Comparison of ENCODE assay signal across 8 cellular contexts in the genomic region with DNA sequence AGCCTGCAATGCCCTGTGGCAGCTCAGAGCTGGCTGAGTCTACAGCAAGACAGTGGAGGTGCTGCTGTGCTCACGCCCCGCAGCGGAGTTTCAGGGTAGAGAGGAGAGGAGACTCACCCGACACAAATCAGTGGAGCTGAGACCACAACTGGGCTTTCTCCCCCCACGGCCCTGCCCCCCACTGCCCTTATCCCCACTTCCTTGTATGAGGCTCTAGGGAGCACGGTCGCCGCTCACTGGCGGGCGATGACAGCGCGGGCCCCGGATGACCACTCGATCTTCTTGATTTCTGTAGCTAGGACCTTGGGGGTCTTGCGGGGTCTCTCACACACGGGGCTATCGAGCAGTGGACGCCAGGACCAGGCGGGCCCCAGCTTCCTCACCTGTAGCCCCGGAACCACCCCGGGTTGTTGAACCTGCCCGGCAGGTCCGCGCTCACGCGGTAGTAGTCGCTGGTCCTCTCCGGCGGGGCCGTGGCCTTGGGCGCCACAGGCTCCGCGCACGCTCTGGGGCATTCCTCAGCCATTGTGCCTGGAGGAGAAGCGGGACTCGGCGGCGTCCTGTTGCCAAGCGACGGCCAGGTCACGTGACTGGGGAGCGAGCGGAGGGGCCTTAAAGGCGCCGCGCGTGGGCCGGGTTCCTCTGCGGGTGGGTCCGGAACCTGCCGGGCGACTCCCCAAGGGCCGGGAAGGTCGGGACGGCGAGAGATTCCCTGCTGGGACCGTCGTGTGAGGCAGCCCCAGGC. TPM values are rescaled to one million over a fixed set of nuclear protein-coding genes. Genes with fewer than 3 reads are reported as not detected.
DNase-seq lines count a peak whose midpoint lies in the region; ATAC-seq and TF ChIP-seq lines count a peak whose summit lies in the region.

No MANE protein-coding gene starts in this region.

- H3K4me3 Mint-ChIP-seq in activated CD4-positive, alpha-beta T cell treated with anti-CD3 and anti-CD28 coated beads, Interleukin-2, amount 10 ng/mL, durations not matched to agents 24 days and 14 days = peak overlapping the region; percentile 95

- peaks cover 8% of the 10 kb centered on the region for H3K27me3 Mint-ChIP-seq in activated CD4-positive, alpha-beta T cell treated with anti-CD3 and anti-CD28 coated beads, Interleukin-2, amount 10 ng/mL, durations not matched to agents 24 days and 14 days

- no peaks in the 10 kb centered on the region for H3K9me3 Mint-ChIP-seq in activated CD4-positive, alpha-beta T cell treated with anti-CD3 and anti-CD28 coated beads, Interleukin-2, amount 10 ng/mL, durations not matched to agents 24 days and 14 days

- DNase-seq in GM10248 (ENCODE audit: extremely low spot score) (peak; percentile 90), NCI-H446 treated with DMSO at 0.1 percent for 48 hours (lab: John Stamatoyannopoulos, UW) (peak; percentile 10), coronary artery (ENCODE audit: low spot score) (peak; percentile 95), left kidney (ENCODE audit: low read depth, low spot score) (peak; percentile 97)
- DNase-seq in activated CD4-positive, alpha-beta T cell treated with anti-CD3 and anti-CD28 coated beads, Interleukin-2, amount 10 ng/mL, durations not matched to agents 24 days and 14 days = peak; percentile 97
- DNase-seq in stimulated activated CD4-positive, alpha-beta T cell treated with anti-CD3 and anti-CD28 coated beads, Interleukin-1b, Interleukin-23, amount 100 ng/mL, for 1 hour (ENCODE audit: low read depth in 2 of 2) = peak; percentile 75 to 80

- CTCF ChIA-PET in GM10248 (lab: Yijun Ruan, JAX) = interaction anchor here (1.0 kb wide), 1 partner anchor 19 kb away, joined by 3 read pairs; no protein-coding TSS in a partner anchor

- ATAC-seq in HG03103 (IDR thresholded peaks at IDR 0.05; ENCODE audit: low read depth, unreplicated experiment) (peak; percentile 35), HG02973 (IDR thresholded peaks at IDR 0.05; ENCODE audit: unreplicated experiment) (no peak)

- peaks cover 7% of the 10 kb centered on the region for H3K4me1 Mint-ChIP-seq in activated CD4-positive, alpha-beta T cell treated with anti-CD3 and anti-CD28 coated beads, Interleukin-2, amount 10 ng/mL, durations not matched to agents 24 days and 14 days

- intact Hi-C loops in activated CD4-positive, alpha-beta T cell treated with anti-CD3 and anti-CD28 coated beads, Interleukin-2, amount 10 ng/mL, durations not matched to agents 24 days and 14 days (cut with micrococcal nuclease) = no loop called here

- H3K27ac ChIP-seq in coronary artery = peak overlapping the region; percentile 67 to 80

- H3K27ac Mint-ChIP-seq in activated CD4-positive, alpha-beta T cell treated with anti-CD3 and anti-CD28 coated beads, Interleukin-2, amount 10 ng/mL, durations not matched to agents 24 days and 14 days = no peak overlapping the region

- peaks cover 20% of the 10 kb centered on the region for H3K36me3 Mint-ChIP-seq in activated CD4-positive, alpha-beta T cell treated with anti-CD3 and anti-CD28 coated beads, Interleukin-2, amount 10 ng/mL, durations not matched to agents 24 days and 14 days (ENCODE audit: low read depth)

- peak overlapping the region; percentile 90 for H3K4me3 ChIP-seq in coronary artery

- POLR2A ChIA-PET in GM10248 (lab: Yijun Ruan, JAX) = no interaction called here

- TF ChIP-seq CTCF in GM10248 (IDR thresholded peaks at IDR 0.05; ENCODE audit: control extremely low read depth, extremely low read depth, low read depth, missing control alignments) (no peak), coronary artery (IDR thresholded peaks at IDR 0.05) (no peak)

RNA-seq across cellular contexts. Expression of a gene that starts 1.0 kb away (rescaled TPM):
- total RNA-seq in activated CD4-positive, alpha-beta T cell treated with anti-CD3 and anti-CD28 coated beads, Interleukin-2, amount 10 ng/mL, durations not matched to agents 24 days and 14 days = 66.4 and 69.7 TPM in 2 replicates

RNA-seq across cellular contexts. Expression of a gene that starts 19.9 kb away (rescaled TPM):
- 0.69 and 0.82 TPM in 2 replicates for total RNA-seq in activated CD4-positive, alpha-beta T cell treated with anti-CD3 and anti-CD28 coated beads, Interleukin-2, amount 10 ng/mL, durations not matched to agents 24 days and 14 days

RNA-seq across cellular contexts. Expression of a gene that starts 21.7 kb away (rescaled TPM):
- not detected in 2 replicates for total RNA-seq in activated CD4-positive, alpha-beta T cell treated with anti-CD3 and anti-CD28 coated beads, Interleukin-2, amount 10 ng/mL, durations not matched to agents 24 days and 14 days

RNA-seq across cellular contexts. Expression of a gene that starts 46.4 kb away (rescaled TPM):
- not detected in 2 replicates for total RNA-seq in activated CD4-positive, alpha-beta T cell treated with anti-CD3 and anti-CD28 coated beads, Interleukin-2, amount 10 ng/mL, durations not matched to agents 24 days and 14 days

Comparison
In these comparisons a context has a peak if more than half of its experiments do, and no peak if none do; other contexts are left out.
1. DNase-seq: peak in every context shown above with its lines; median percentile 97 in activated CD4-positive, alpha-beta T cell treated with anti-CD3 and anti-CD28 coated beads, Interleukin-2, amount 10 ng/mL, durations not matched to agents 24 days and 14 days; 97 in left kidney; 95 in coronary artery; 90 in GM10248; 78 in stimulated activated CD4-positive, alpha-beta T cell treated with anti-CD3 and anti-CD28 coated beads, Interleukin-1b, Interleukin-23, amount 100 ng/mL, for 1 hour; 10 in NCI-H446 treated with DMSO at 0.1 percent for 48 hours.